Comparison of ENCODE assay signal across 10 cellular contexts in the genomic region with DNA sequence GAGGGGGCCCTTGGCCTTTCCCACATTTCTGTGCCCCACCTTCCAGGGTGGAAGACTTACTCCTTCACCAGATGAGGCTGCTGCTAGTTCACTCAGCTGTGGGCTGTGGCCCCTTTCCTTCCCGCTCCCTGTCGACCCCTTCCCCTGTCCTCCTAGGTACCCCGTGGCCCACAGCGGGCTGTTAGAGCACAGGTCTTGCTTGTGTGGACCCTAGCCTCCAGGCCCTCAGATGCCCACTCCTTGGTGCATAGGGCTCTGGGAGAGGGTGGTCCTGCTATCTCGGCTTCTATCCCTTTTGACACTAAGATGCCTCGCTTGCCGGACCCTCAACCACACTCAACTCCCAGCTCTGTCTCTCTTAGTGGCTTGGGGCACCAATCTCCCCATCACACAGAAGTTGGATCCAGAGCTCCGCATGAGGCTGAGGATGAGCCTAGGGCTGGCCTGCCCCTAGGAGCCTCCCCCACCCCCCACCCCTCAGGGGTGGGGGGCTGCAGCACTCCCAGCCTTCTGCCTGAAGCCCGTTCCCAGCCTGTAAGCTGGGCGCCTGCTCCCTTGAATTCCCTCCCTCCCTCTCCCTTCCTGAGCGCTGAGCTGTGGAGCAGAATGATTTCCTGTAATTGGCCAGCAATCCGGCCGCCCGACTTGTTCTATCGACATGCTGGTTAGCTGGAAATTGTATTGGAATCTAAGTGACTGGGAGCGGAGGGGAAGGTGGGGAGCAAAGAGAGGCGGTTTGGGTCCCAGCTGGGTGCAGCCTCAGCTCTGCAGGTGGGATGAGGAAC. TPM values are rescaled to one million over a fixed set of nuclear protein-coding genes. Genes with fewer than 3 reads are reported as not detected.
A peak's percentile ranks its signal among the peaks of the same experiment; 100 is the strongest.
DNase-seq lines count a peak whose midpoint lies in the region; ATAC-seq and TF ChIP-seq lines count a peak whose summit lies in the region.
"Had no signal": no experiment of that assay in that cellular context is flagged by ENCODE, and none has a peak within 500 bp of the region (broad histone marks: within the 10 kb centered on the region; RNA-seq: fewer than 3 reads in every experiment).

No MANE protein-coding gene starts in this region.

- ATAC-seq in WTC11 (peak; percentile 15), right cardiac atrium (peak; percentile 5 to 31), omental fat pad (ENCODE audit: low FRiP score) (no peak)

- DNase-seq in G401 (ENCODE audit: low spot score) (peak; percentile 69), WTC11 (ENCODE audit: low spot score) (peak; percentile 46), right cardiac atrium (peak in 2 of 3 donors; percentile 50 to 82), pulmonary artery endothelial cell (ENCODE audit: low read depth, low spot score) (peak; percentile 29), omental fat pad (ENCODE audit: low spot score) (no peak), HFFc6 (no peak)
- DNase-seq in activated effector memory CD4-positive, alpha-beta T cell treated with anti-CD3 and anti-CD28 coated beads, Interleukin-2, amount 50 U/mL, for 16 hours: no peak
- DNase-seq: NCI-H345 had no signal

- CTCF ChIA-PET in WTC11 (lab: Charles Lee): interaction anchor here (0.5 to 8.0 kb wide), 30 partner anchors 9 to 900 kb away, joined by 3 to 177 read pairs (median 6); partner anchors contain the start of genes ACBD4, C1QL1, EFTUD2 and KIF18B

- H3K4me3 Mint-ChIP-seq in WTC11 (peak overlapping the region; percentile 66), HFFc6 (no peak overlapping the region)

- no peak overlapping the region for H3K27ac ChIP-seq in right cardiac atrium (ENCODE audit: low read length)

- H3K27me3 ChIP-seq in right cardiac atrium (ENCODE audit: control insufficient read depth, insufficient read depth): no peaks in the 10 kb centered on the region
- H3K27me3 ChIP-seq: right lobe of liver had no signal

- POLR2A ChIA-PET in WTC11 (lab: Charles Lee): interaction anchor here (0.6 to 0.8 kb wide), 4 partner anchors 26 to 245 kb away, joined by 3 to 5 read pairs (median 3); no protein-coding TSS in a partner anchor

- H3K9me3 Mint-ChIP-seq in WTC11 (no peaks in the 10 kb centered on the region), HFFc6 (no peaks in the 10 kb centered on the region)

- H3K4me1 Mint-ChIP-seq in WTC11 (peaks cover 30% of the 10 kb centered on the region), HFFc6 (ENCODE audit: low read depth) (peaks cover 25% of the 10 kb centered on the region)

- 0 out of 2 replicates have a peak, but pooled peaks cover 3% of the 10 kb centered on the region for H3K36me3 Mint-ChIP-seq in WTC11
- H3K36me3 Mint-ChIP-seq in HFFc6 (ENCODE audit: low read depth): peaks cover 4% of the 10 kb centered on the region; the same call in 1 of the 2 replicates

- no peak overlapping the region for H3K27ac Mint-ChIP-seq in WTC11
- no peak overlapping the region for H3K27ac Mint-ChIP-seq in HFFc6

- intact Hi-C loops in right cardiac atrium (cut with DNase I): loop anchor here (2.0 to 10.0 kb wide), 3 partner anchors 98 to 246 kb away; no protein-coding TSS in a partner anchor

- peaks cover 43% of the 10 kb centered on the region for H3K27me3 Mint-ChIP-seq in WTC11 (ENCODE audit: low read depth)
- H3K27me3 Mint-ChIP-seq in HFFc6 (ENCODE audit: insufficient read depth): peaks cover 5% of the 10 kb centered on the region

- 33% methylated on average over 17 of the region's 17 CpGs for WGBS in right cardiac atrium

- peaks cover 17% of the 10 kb centered on the region for H3K4me1 ChIP-seq in right cardiac atrium (ENCODE audit: control insufficient read depth, insufficient read depth, low read length)

- no peak for TF ChIP-seq CTCF in WTC11 (IDR thresholded peaks at IDR 0.05)
- TF ChIP-seq CTCF in omental fat pad (IDR thresholded peaks at IDR 0.05): no peak
- TF ChIP-seq CTCF in HFFc6 (IDR thresholded peaks at IDR 0.05): no peak

- in situ Hi-C loops in G401 (cut with HindIII; ENCODE audit: low sequenced_read_pairs): no loop called here

- no peak overlapping the region for H3K4me3 ChIP-seq in right cardiac atrium (ENCODE audit: low read length)

- H3K9me3 ChIP-seq in right cardiac atrium (ENCODE audit: control insufficient read depth, low read length): no peaks in the 10 kb centered on the region
- H3K9me3 ChIP-seq: right lobe of liver had no signal

TF ChIP-seq in WTC11, 78 proteins besides CTCF, POLR2A, EP300 and RAD21:
- TF ChIP-seq FOXJ3 (CRISPR knock-in tag; IDR thresholded peaks at IDR 0.05; ENCODE audit: borderline replicate concordance) (no peak), ZNF671 (CRISPR knock-in tag; IDR thresholded peaks at IDR 0.05) (0 out of 2 replicates have a peak, but pooled peaks have one; percentile 20)

RNA-seq across cellular contexts. Expression of gene DCAKD, which starts 30.9 kb away (rescaled TPM):
- total RNA-seq in G401 (2014; rRNA removed; shearing (Covaris generic)): 73.9 and 80.9 TPM in 2 replicates
- total RNA-seq in WTC11 (2021): 57.7 to 59.2 TPM (median 58.7 TPM) in 3 replicates
- 10 to 100 TPM; 36.3 to 40.2 (median 37.2) TPM for total RNA-seq in right cardiac atrium
- 23.6 TPM for polyA plus RNA-seq in right cardiac atrium
- total RNA-seq in pulmonary artery endothelial cell: 20.9 and 34.8 TPM in 2 replicates
- total RNA-seq in omental fat pad: 10 to 100 TPM; 22.7 to 36.4 (median 25.2) TPM
- 10 to 100 TPM; 34.0 to 38.9 (median 35.8) TPM for total RNA-seq in HFFc6 (2021; fragmentation: NEBNext Ultra II Directional; extraction: Animal tissue kit (Norgen Biotek cat#: 25700))

RNA-seq across cellular contexts. Expression of gene NMT1, which starts 40.6 kb away (rescaled TPM):
- total RNA-seq in G401 (2014; rRNA removed; shearing (Covaris generic)): 117 and 153 TPM in 2 replicates
- 152 to 162 TPM (median 153 TPM) in 3 replicates for total RNA-seq in WTC11 (2021)
- total RNA-seq in right cardiac atrium: 100 to 1,000 TPM in 1 of 4 donors, 10 to 100 TPM in 3; 66.3 to 105 (median 72.2) TPM
- polyA plus RNA-seq in right cardiac atrium: 33.4 TPM
- total RNA-seq in pulmonary artery endothelial cell: 74.8 and 86.0 TPM in 2 replicates
- total RNA-seq in omental fat pad: 100 to 1,000 TPM in 1 of 4 donors, 10 to 100 TPM in 3; 57.3 to 101 (median 78.1) TPM
- 100 to 1,000 TPM; 135 to 152 (median 142) TPM for total RNA-seq in HFFc6 (2021; fragmentation: NEBNext Ultra II Directional; extraction: Animal tissue kit (Norgen Biotek cat#: 25700))

RNA-seq across cellular contexts. Expression of gene C1QL1, which starts 52.4 kb away (rescaled TPM):
- 68.2 and 84.1 TPM in 2 replicates for total RNA-seq in G401 (2014; rRNA removed; shearing (Covaris generic))
- total RNA-seq in WTC11 (2021) (13.4 to 16.8 TPM (median 15.6 TPM) in 3 replicates), right cardiac atrium (1 to 10 TPM in 3 of 4 donors, under 1 TPM in 1; 0.81 to 1.7 (median 1.6) TPM), pulmonary artery endothelial cell (0.11 and 0.20 TPM in 2 replicates), omental fat pad (10 to 100 TPM in 2 of 4 donors, 1 to 10 TPM in 1, not detected in 1; 9.2 to 24.2 (median 10.4) TPM)
- 2.0 TPM for polyA plus RNA-seq in right cardiac atrium
- under 1 TPM in 5 of 6 experiments, not detected in 1; 0.19 to 0.36 (median 0.25) TPM for total RNA-seq in HFFc6 (2021; fragmentation: NEBNext Ultra II Directional; extraction: Animal tissue kit (Norgen Biotek cat#: 25700))
- total RNA-seq: subcutaneous adipose tissue had no signal

Comparison
In these comparisons a context has a peak if more than half of its experiments do, and no peak if none do; other contexts are left out.
1. DNase-seq: peak in G401 (single experiment), WTC11 (single experiment), right cardiac atrium (2 of 3) and pulmonary artery endothelial cell (single experiment); none in omental fat pad (single experiment), activated effector memory CD4-positive, alpha-beta T cell treated with anti-CD3 and anti-CD28 coated beads, Interleukin-2, amount 50 U/mL, for 16 hours (single experiment) and HFFc6 (single experiment).